15 cellular contexts compared by ENCODE assay signal in genomic region chr22:36587289-36588154, GRCh38. TPM values are rescaled to one million over a fixed set of nuclear protein-coding genes. Genes with fewer than 3 reads are reported as not detected.
DNase-seq lines count a peak whose midpoint lies in the region; ATAC-seq and TF ChIP-seq lines count a peak whose summit lies in the region.
"Had no signal": no experiment of that assay in that cellular context is flagged by ENCODE, and none has a peak within 500 bp of the region (broad histone marks: within the 10 kb centered on the region; RNA-seq: fewer than 3 reads in every experiment).

No MANE protein-coding gene starts in this region.

- no peak for ATAC-seq in effector memory CD8-positive, alpha-beta T cell (replicated peaks)
- ATAC-seq: activated CD8-positive, alpha-beta memory T cell treated with anti-CD3 and anti-CD28 coated beads, Interleukin-2, amount 10 ng/mL, durations not matched to agents 7 days and 5 days; left colon had no signal

- peaks cover 19% of the 10 kb centered on the region for H3K4me1 ChIP-seq in adipocyte (ENCODE audit: control insufficient read depth, insufficient read depth, low read length)
- peaks cover 6% of the 10 kb centered on the region for H3K4me1 ChIP-seq in suprapubic skin
- H3K4me1 ChIP-seq in A673 (ENCODE audit: insufficient read depth, low read length, poor library complexity, severe bottlenecking): no peaks in the 10 kb centered on the region

- no peak overlapping the region for H3K27ac ChIP-seq in suprapubic skin
- no peak overlapping the region for H3K27ac ChIP-seq in A673 (ENCODE audit: low read depth, low read length, poor library complexity, severe bottlenecking)

- no peaks in the 10 kb centered on the region for H3K36me3 Mint-ChIP-seq in effector memory CD8-positive, alpha-beta T cell (ENCODE audit: insufficient read depth)
- H3K36me3 Mint-ChIP-seq: activated CD8-positive, alpha-beta memory T cell treated with anti-CD3 and anti-CD28 coated beads, Interleukin-2, amount 10 ng/mL, durations not matched to agents 7 days and 5 days had no signal

- intact Hi-C loops in A673 (cut with micrococcal nuclease; ENCODE audit: unreplicated experiment): no loop called here

- H3K4me3 ChIP-seq in adipocyte (ENCODE audit: low read length): peak overlapping the region; percentile 77
- H3K4me3 ChIP-seq in suprapubic skin: peak overlapping the region; percentile 10
- H3K4me3 ChIP-seq in A673 (ENCODE audit: low read depth, low read length, poor library complexity, severe bottlenecking): no peak overlapping the region

- no TSS peak for BruUV-seq in A673 (replicated peaks; lab: Mats Ljungman, UMichigan)

- H3K9me3 ChIP-seq in adipocyte (ENCODE audit: control insufficient read depth, low read length) (no peaks in the 10 kb centered on the region), suprapubic skin (no peaks in the 10 kb centered on the region), A673 (ENCODE audit: low read depth, low read length, poor library complexity, severe bottlenecking) (no peaks in the 10 kb centered on the region)

- no peak for TF ChIP-seq POLR2A in suprapubic skin (IDR thresholded peaks at IDR 0.05)

- DNase-seq in GM04504 (ENCODE audit: low read depth) (peak; percentile 73), adipocyte (ENCODE audit: low read depth) (peak; percentile 54), fibroblast of the conjunctiva (ENCODE audit: low read depth) (peak; percentile 35), suprapubic skin (ENCODE audit: low spot score in 2 of 2) (no peak), SK-N-DZ (ENCODE audit: low spot score) (no peak), A673 (ENCODE audit: low spot score) (no peak)
- DNase-seq in effector memory CD8-positive, alpha-beta T cell: no peak
- DNase-seq: activated CD8-positive, alpha-beta memory T cell treated with anti-CD3 and anti-CD28 coated beads, Interleukin-2, amount 10 ng/mL, durations not matched to agents 7 days and 5 days; foreskin melanocyte; NCI-H1436 treated with DMSO at 0.1 percent for 48 hours; OCI-M1; stimulated activated CD4-positive, alpha-beta T cell treated with anti-CD3 and anti-CD28 coated beads, Interleukin-12 subunit alpha, Interleukin-12 subunit beta, amount 100 ng/mL, for 4 hours; stimulated activated CD8-positive, alpha-beta memory T cell treated with anti-CD3 and anti-CD28 coated beads, Interleukin-4, amount 100 ng/mL, for 48 hours had no signal

- POLR2A ChIA-PET in A673 (lab: Charles Lee; ENCODE audit: low non-redundant PET): no interaction called here

- TF ChIP-seq EP300 in suprapubic skin (IDR thresholded peaks at IDR 0.05): no peak

- H3K27me3 ChIP-seq in adipocyte (replicated peaks; ENCODE audit: control insufficient read depth, insufficient read depth, low read length): peaks cover 22% of the 10 kb centered on the region
- H3K27me3 ChIP-seq in suprapubic skin: peaks cover 41% of the 10 kb centered on the region
- peaks cover 7% of the 10 kb centered on the region for H3K27me3 ChIP-seq in A673 (replicated peaks; ENCODE audit: insufficient read depth, low read depth, low read length, poor library complexity)

- 46% methylated on average over 20 of the region's 20 CpGs for WGBS in suprapubic skin

- H3K9me3 Mint-ChIP-seq in effector memory CD8-positive, alpha-beta T cell: no peaks in the 10 kb centered on the region
- H3K9me3 Mint-ChIP-seq: T-helper 2 cell treated with Interferon-gamma antibody and Interleukin-4, amounts not matched to agents 5 μg/mL and 100 μg/mL, for 36 hours had no signal

- no peaks in the 10 kb centered on the region for H3K4me1 Mint-ChIP-seq in effector memory CD8-positive, alpha-beta T cell (ENCODE audit: low read depth in 2 of 2)
- H3K4me1 Mint-ChIP-seq: activated CD8-positive, alpha-beta memory T cell treated with anti-CD3 and anti-CD28 coated beads, Interleukin-2, amount 10 ng/mL, durations not matched to agents 7 days and 5 days had no signal

- peak overlapping the region; percentile 33 for H3K9ac ChIP-seq in adipocyte (ENCODE audit: low read length)

- peaks cover 69 to 92% of the 10 kb centered on the region in 2 donors for H3K27me3 Mint-ChIP-seq in effector memory CD8-positive, alpha-beta T cell

- H3K36me3 ChIP-seq in adipocyte (ENCODE audit: control insufficient read depth, insufficient read depth, low read length, severe bottlenecking) (no peaks in the 10 kb centered on the region), suprapubic skin (no peaks in the 10 kb centered on the region), A673 (ENCODE audit: insufficient read depth, low read length, poor library complexity, severe bottlenecking) (no peaks in the 10 kb centered on the region)

- CTCF ChIA-PET in A673 (lab: Charles Lee): no interaction called here

- H3K27ac Mint-ChIP-seq in effector memory CD8-positive, alpha-beta T cell: peak overlapping the region in 1 of 2 donors; percentile 22
- H3K27ac Mint-ChIP-seq: activated CD8-positive, alpha-beta memory T cell treated with anti-CD3 and anti-CD28 coated beads, Interleukin-2, amount 10 ng/mL, durations not matched to agents 7 days and 5 days; T-helper 2 cell treated with Interferon-gamma antibody and Interleukin-4, amounts not matched to agents 5 μg/mL and 100 μg/mL, for 36 hours had no signal

- H3K4me3 Mint-ChIP-seq in effector memory CD8-positive, alpha-beta T cell: no peak overlapping the region
- H3K4me3 Mint-ChIP-seq: activated CD8-positive, alpha-beta memory T cell treated with anti-CD3 and anti-CD28 coated beads, Interleukin-2, amount 10 ng/mL, durations not matched to agents 7 days and 5 days; T-helper 2 cell treated with Interferon-gamma antibody and Interleukin-4, amounts not matched to agents 5 μg/mL and 100 μg/mL, for 36 hours had no signal

- TF ChIP-seq CTCF in suprapubic skin (IDR thresholded peaks at IDR 0.05) (no peak), A673 (conservative IDR thresholded peaks at IDR 0.05; ENCODE audit: low read depth, low read length) (no peak)

RNA-seq across cellular contexts. Expression of gene EIF3D, which starts 58.6 kb away (rescaled TPM):
- total RNA-seq in suprapubic skin (100 to 1,000 TPM; 247 to 409 (median 332) TPM), A673 (2021) (237 and 249 TPM in 2 replicates)
- polyA plus RNA-seq in SK-N-DZ (2014; cell fraction: cytosol; rRNA removed): 449 and 520 TPM in 2 replicates
- polyA plus RNA-seq in SK-N-DZ (2014; cell fraction: nucleus; rRNA removed): 283 and 285 TPM in 2 replicates

Comparison
In these comparisons a context has a peak if more than half of its experiments do, and no peak if none do; other contexts are left out.
1. DNase-seq: peak in GM04504 (single experiment), adipocyte (single experiment) and fibroblast of the conjunctiva (single experiment); none in suprapubic skin (0 of 2), effector memory CD8-positive, alpha-beta T cell (0 of 3), SK-N-DZ (single experiment) and A673 (single experiment).